Comparison of ENCODE assay signal across 18 cellular contexts in genomic region chr18:46736136-46736535, GRCh38. TPM values are rescaled to one million over a fixed set of nuclear protein-coding genes. Genes with fewer than 3 reads are reported as not detected.
DNase-seq lines count a peak whose midpoint lies in the region; ATAC-seq lines count a peak whose summit lies in the region.
"Had no signal": no experiment of that assay in that cellular context is flagged by ENCODE, and none has a peak within 500 bp of the region (broad histone marks: within the 10 kb centered on the region; RNA-seq: fewer than 3 reads in every experiment).

No MANE protein-coding gene starts in this region.

- no peaks in the 10 kb centered on the region for H3K27me3 ChIP-seq in aorta (ENCODE audit: control insufficient read depth in 1 of 2, insufficient read depth in 2 of 2, low read length in 1 of 2)
- H3K27me3 ChIP-seq: BE2C had no signal

- no peak overlapping the region for H3K27ac ChIP-seq in aorta (ENCODE audit: low read depth in 1 of 2, low read length in 2 of 2)
- H3K27ac ChIP-seq: GM23248, HL-60 had no signal

- 70 to 76% methylated on average over 5 of the region's 5 CpGs for WGBS in aorta, 2 donors

- intact Hi-C loops in aorta (cut with DNase I): no loop called here

- H3K9me3 ChIP-seq in aorta (ENCODE audit: control insufficient read depth, low read length): peaks cover 6% of the 10 kb centered on the region
- H3K9me3 ChIP-seq: BE2C, Caco-2, HAP-1 had no signal

- no peaks in the 10 kb centered on the region for H3K36me3 ChIP-seq in aorta (ENCODE audit: control insufficient read depth in 1 of 2, insufficient read depth in 2 of 2, low read length in 1 of 2)
- H3K36me3 ChIP-seq: BE2C, HAP-1 had no signal

- no peak overlapping the region for H3K4me3 ChIP-seq in aorta (ENCODE audit: low read length in 2 of 2)
- H3K4me3 ChIP-seq: GM23248, HAP-1 had no signal

- DNase-seq in NCI-H146 (lab: John Stamatoyannopoulos, UW) (peak; percentile 53), NCI-H146 treated with DMSO at 0.1 percent for 48 hours (lab: John Stamatoyannopoulos, UW; ENCODE audit: unreplicated experiment) (peak; percentile 39), left lobe of liver (ENCODE audit: low spot score) (peak; percentile 21), pons (ENCODE audit: low spot score) (peak; percentile 84), DMS53 (lab: John Stamatoyannopoulos, UW) (no peak), aorta (no peak)
- no peak for DNase-seq in activated effector memory CD4-positive, alpha-beta T cell treated with anti-CD3 and anti-CD28 coated beads, Interleukin-2, amount 50 U/mL, for 16 hours
- DNase-seq: ACHN; BE2C; Caco-2; CD4-positive, CD25-positive, alpha-beta regulatory T cell; CD8-positive, alpha-beta memory T cell; DMS79; GDM1; GM23248 had no signal

- no peak for ATAC-seq in left lobe of liver
- no peak for ATAC-seq in aorta (ENCODE audit: low FRiP score)

- no peaks in the 10 kb centered on the region for H3K4me1 ChIP-seq in aorta (ENCODE audit: control insufficient read depth in 1 of 2, insufficient read depth in 2 of 2, low read length in 2 of 2)
- H3K4me1 ChIP-seq: BE2C, Caco-2, HAP-1 had no signal

RNA-seq across cellular contexts. Expression of gene ST8SIA5, which starts 20.7 kb away (rescaled TPM):
- total RNA-seq in left lobe of liver (0.23 TPM), aorta (under 1 TPM; 0.29 to 0.42 TPM)
- polyA plus RNA-seq in aorta: under 1 TPM in 1 of 2 donors, not detected in 1; 0.08 TPM
- total RNA-seq: Caco-2; CD4-positive, CD25-positive, alpha-beta regulatory T cell; CD8-positive, alpha-beta memory T cell; GM23248; HT1080 had no signal
- polyA plus RNA-seq: CD4-positive, CD25-positive, alpha-beta regulatory T cell; GM23248 had no signal

Comparison
In these comparisons a context has a peak if more than half of its experiments do, and no peak if none do; other contexts are left out.
1. DNase-seq: peak in NCI-H146 (single experiment), NCI-H146 treated with DMSO at 0.1 percent for 48 hours (single experiment), left lobe of liver (single experiment) and pons (single experiment); none in activated effector memory CD4-positive, alpha-beta T cell treated with anti-CD3 and anti-CD28 coated beads, Interleukin-2, amount 50 U/mL, for 16 hours (single experiment), DMS53 (single experiment) and aorta (0 of 2).